12 cellular contexts compared by ENCODE assay signal in genomic region chr5:1282993-1283728, GRCh38. TPM values are rescaled to one million over a fixed set of nuclear protein-coding genes. Genes with fewer than 3 reads are reported as not detected.
DNase-seq lines count a peak whose midpoint lies in the region; ATAC-seq, FAIRE-seq and TF ChIP-seq lines count a peak whose summit lies in the region.
"Not testable (repeated sequence)": the region's sequence is repeated elsewhere in the genome, so short reads cannot be mapped to it uniquely, and the experiment has no call there.
"Had no signal": no experiment of that assay in that cellular context is flagged by ENCODE, and none has a peak within 500 bp of the region (broad histone marks: within the 10 kb centered on the region; RNA-seq: fewer than 3 reads in every experiment).

No MANE protein-coding gene starts in this region.

- H3K9ac ChIP-seq in kidney (ENCODE audit: low read length in 2 of 2) = not testable (repeated sequence)

- H3K36me3 ChIP-seq in kidney (ENCODE audit: control insufficient read depth in 1 of 2, insufficient read depth in 2 of 2, low read length in 2 of 2); mucosa of descending colon (ENCODE audit: low read depth); osteoblast (ENCODE audit: insufficient read depth, low read length); upper lobe of right lung: not testable (repeated sequence)

- H3K4me2 ChIP-seq in osteoblast (ENCODE audit: insufficient read depth, low read length) = not testable (repeated sequence)

- not testable (repeated sequence) for H3K4me3 ChIP-seq in kidney (ENCODE audit: low read length in 2 of 2); mucosa of descending colon; osteoblast (ENCODE audit: insufficient read depth, low read length); upper lobe of right lung

- not testable (repeated sequence) for H3K79me2 ChIP-seq in osteoblast (ENCODE audit: insufficient read depth, low read length)

- not testable (repeated sequence) for ATAC-seq in mucosa of descending colon, upper lobe of right lung

- H3K27ac Mint-ChIP-seq in glutamatergic neuron (ENCODE audit: unreplicated experiment) = peak overlapping the region; percentile 28

- H3K4me3 Mint-ChIP-seq in glutamatergic neuron (ENCODE audit: unreplicated experiment) = not testable (repeated sequence)

- DNase-seq in HTR-8/SVneo (ENCODE audit: insufficient read length, low spot score); glutamatergic neuron: not testable (repeated sequence)
- peak; percentile 8 for DNase-seq in activated CD4-positive, CD25-positive, alpha-beta regulatory T cell treated with anti-CD3 and anti-CD28 coated beads, Interleukin-2, amount 50 U/mL, for 72 hours
- DNase-seq in activated gamma-delta T cell treated with Interleukin-2 at 50 U/mL for 16 hours (peak; percentile 0), kidney (peak; percentile 49), mucosa of descending colon (peak in 2 of 3 donors; percentile 12 to 24), osteoblast (ENCODE audit: insufficient read length, low spot score, missing footprints) (peak; percentile 21), upper lobe of right lung (peak; percentile 39)

- not testable (repeated sequence) for H3K27me3 ChIP-seq in osteoblast (ENCODE audit: insufficient read depth, low read length); upper lobe of right lung

- H3K36me3 Mint-ChIP-seq in glutamatergic neuron (ENCODE audit: unreplicated experiment) = peaks cover 15% of the 10 kb centered on the region

- H4K20me1 ChIP-seq in osteoblast (ENCODE audit: insufficient read depth, low read length) = not testable (repeated sequence)

- TF ChIP-seq CTCF in glutamatergic neuron (IDR thresholded peaks at IDR 0.05; ENCODE audit: partially characterized antibody, unreplicated experiment); kidney (IDR thresholded peaks at IDR 0.05; ENCODE audit: borderline replicate concordance, extremely low read depth, insufficient read depth); mucosa of descending colon (IDR thresholded peaks at IDR 0.05); osteoblast (IDR thresholded peaks at IDR 0.05; ENCODE audit: extremely low read depth, low read depth, low read length); upper lobe of right lung (IDR thresholded peaks at IDR 0.05): not testable (repeated sequence)

- peak; percentile 83 for FAIRE-seq in HTR-8/SVneo (lab: Jason Lieb, UNC)
- not testable (repeated sequence) for FAIRE-seq in kidney (lab: Jason Lieb, UNC)

- not testable (repeated sequence) for H3K4me1 Mint-ChIP-seq in glutamatergic neuron (ENCODE audit: low read depth, unreplicated experiment)

- not testable (repeated sequence) for H3K27ac ChIP-seq in kidney (ENCODE audit: low read depth in 2 of 2, low read length in 2 of 2); osteoblast (ENCODE audit: low read depth, low read length); upper lobe of right lung

- not testable (repeated sequence) for H3K9me3 ChIP-seq in kidney (ENCODE audit: control insufficient read depth in 1 of 2, low read length in 2 of 2); mucosa of descending colon; osteoblast (ENCODE audit: low read depth, low read length); upper lobe of right lung

- H3K27me3 Mint-ChIP-seq in glutamatergic neuron (ENCODE audit: unreplicated experiment) = peaks cover 13% of the 10 kb centered on the region

- not testable (repeated sequence) for H2AFZ ChIP-seq in osteoblast (ENCODE audit: low read length)

- peaks cover 16% of the 10 kb centered on the region for H3K9me3 Mint-ChIP-seq in glutamatergic neuron (ENCODE audit: unreplicated experiment)

- intact Hi-C loops in kidney (cut with DNase I); mucosa of descending colon (cut with DNase I, micrococcal nuclease); upper lobe of right lung (cut with DNase I): not testable (repeated sequence)

- not testable (repeated sequence) for H3K4me1 ChIP-seq in kidney (ENCODE audit: control insufficient read depth in 1 of 2, insufficient read depth in 1 of 2, low read depth in 1 of 2, low read length in 2 of 2); mucosa of descending colon (ENCODE audit: low read depth); osteoblast (ENCODE audit: insufficient read depth, low read length); upper lobe of right lung

RNA-seq across cellular contexts. Expression of gene TERT, which starts 11.7 kb away (rescaled TPM):
- total RNA-seq in glutamatergic neuron (ENCODE audit: unreplicated experiment) = 2.9 TPM
- 0.91 TPM for total RNA-seq in kidney
- not detected for polyA plus RNA-seq in kidney (ENCODE audit: insufficient read depth, low read depth, low replicate concordance)
- 1 to 10 TPM; 2.1 to 5.0 (median 2.8) TPM for total RNA-seq in mucosa of descending colon
- total RNA-seq in osteoblast = not detected in 2 replicates
- total RNA-seq in upper lobe of right lung = not detected
- polyA plus RNA-seq: CD8-positive, alpha-beta memory T cell had no signal

RNA-seq across cellular contexts. Expression of gene SLC6A18, which starts 58.0 kb away (rescaled TPM):
- total RNA-seq in glutamatergic neuron (ENCODE audit: unreplicated experiment) (not detected), kidney (not detected), mucosa of descending colon (under 1 TPM in 1 of 3 donors, not detected in 2; 0.89 TPM), osteoblast (not detected in 2 replicates), upper lobe of right lung (not detected)
- 1.5 TPM for polyA plus RNA-seq in kidney (ENCODE audit: insufficient read depth, low read depth, low replicate concordance)
- total RNA-seq: Caco-2; CD8-positive, alpha-beta memory T cell; GM23338; H7 had no signal
- polyA plus RNA-seq: CD8-positive, alpha-beta memory T cell; GM23338 had no signal
